Comparison of ENCODE assay signal across 12 cellular contexts in genomic region chr5:114435885-114436299, GRCh38.
DNase-seq lines count a peak whose midpoint lies in the region; ATAC-seq and TF ChIP-seq lines count a peak whose summit lies in the region.
"Had no signal": no experiment of that assay in that cellular context is flagged by ENCODE, and none has a peak within 500 bp of the region (broad histone marks: within the 10 kb centered on the region; RNA-seq: fewer than 3 reads in every experiment).

No MANE protein-coding gene starts in this region.

- H3K4me3 ChIP-seq in mucosa of descending colon: no peak overlapping the region
- H3K4me3 ChIP-seq: breast epithelium, thyroid gland had no signal

- H3K4me3 Mint-ChIP-seq in immature natural killer cell: no peak overlapping the region

- no peaks in the 10 kb centered on the region for H3K36me3 Mint-ChIP-seq in immature natural killer cell

- H3K27ac Mint-ChIP-seq in immature natural killer cell: no peak overlapping the region

- intact Hi-C loops in mucosa of descending colon (cut with DNase I, micrococcal nuclease): no loop called here

- TF ChIP-seq CTCF in mucosa of descending colon (IDR thresholded peaks at IDR 0.05): no peak

- H3K27me3 Mint-ChIP-seq in immature natural killer cell (ENCODE audit: low read depth in 3 of 3): peaks cover 2 to 4% (median 3%) of the 10 kb centered on the region in 3 donors

- no peak for DNase-seq in mucosa of descending colon
- no peak for DNase-seq in A172 (ENCODE audit: low spot score)
- DNase-seq in iPS-NIHi7 (ENCODE audit: extremely low spot score): no peak
- no peak for DNase-seq in immature natural killer cell
- DNase-seq: activated CD4-positive, alpha-beta T cell treated with anti-CD3 and anti-CD28 coated beads, Interleukin-2, amount 50 U/mL, for 1 hour; glutamatergic neuron; left ventricle myocardium superior; thyroid gland had no signal

- H3K4me1 ChIP-seq in mucosa of descending colon (ENCODE audit: low read depth): no peaks in the 10 kb centered on the region
- H3K4me1 ChIP-seq: breast epithelium, thyroid gland had no signal

- H3K4me1 Mint-ChIP-seq in immature natural killer cell: no peaks in the 10 kb centered on the region

- H3K9me3 Mint-ChIP-seq in immature natural killer cell: peaks cover 0 to 10% (median 4%) of the 10 kb centered on the region in 6 donors

- no peaks in the 10 kb centered on the region for H3K36me3 ChIP-seq in mucosa of descending colon (ENCODE audit: low read depth)
- H3K36me3 ChIP-seq: breast epithelium, thyroid gland had no signal

- ATAC-seq in GM19023 (IDR thresholded peaks at IDR 0.05; ENCODE audit: unreplicated experiment) (peak; percentile 93), GM21786 (IDR thresholded peaks at IDR 0.05; ENCODE audit: unreplicated experiment) (peak; percentile 88), HG03135 (IDR thresholded peaks at IDR 0.05; ENCODE audit: unreplicated experiment) (peak; percentile 72), mucosa of descending colon (no peak)
- ATAC-seq: left ventricle myocardium superior had no signal

- no peaks in the 10 kb centered on the region for H3K9me3 ChIP-seq in mucosa of descending colon
- H3K9me3 ChIP-seq: breast epithelium, thyroid gland had no signal
